In genomic region chr2:122643725-122644329, GRCh38 we compare ENCODE assay signal across 9 cellular contexts.
DNase-seq lines count a peak whose midpoint lies in the region; ATAC-seq and TF ChIP-seq lines count a peak whose summit lies in the region.
"Had no signal": no experiment of that assay in that cellular context is flagged by ENCODE, and none has a peak within 500 bp of the region (broad histone marks: within the 10 kb centered on the region; RNA-seq: fewer than 3 reads in every experiment).

No MANE protein-coding gene starts in this region.

- H3K27me3 Mint-ChIP-seq in nephron progenitor cell (ENCODE audit: low read depth, poor library complexity), result no peaks in the 10 kb centered on the region

- no peak overlapping the region for H3K4me2 ChIP-seq in hepatocyte

- no peak overlapping the region for H3K4me3 Mint-ChIP-seq in nephron progenitor cell

- no peaks in the 10 kb centered on the region for H3K27me3 ChIP-seq in hepatocyte

- no peaks in the 10 kb centered on the region for H3K9me3 Mint-ChIP-seq in nephron progenitor cell

- in situ Hi-C loops in Caki2 (cut with HindIII; ENCODE audit: low pct_unique_long_range_greater_than_20kb, low sequenced_read_pairs), result no loop called here

- DNase-seq in Caki2 (ENCODE audit: low read depth), result peak; percentile 92
- DNase-seq in NCI-H1417 (lab: John Stamatoyannopoulos, UW), result peak; percentile 78 to 99 (median 88)
- peak; percentile 28 for DNase-seq in SK-N-MC (ENCODE audit: low read depth, low spot score)
- DNase-seq in hepatocyte (ENCODE audit: low spot score), result peak; percentile 64
- no peak for DNase-seq in NCI-H2227 (lab: John Stamatoyannopoulos, UW; ENCODE audit: unreplicated experiment)
- no peak for DNase-seq in nephron progenitor cell
- no peak for DNase-seq in islet precursor cell
- DNase-seq: Calu3 had no signal

- 87% methylated on average over 1 of the region's 1 CpG for WGBS in hepatocyte (ENCODE audit: low lambda C conversion rate, missing lambda C conversion rate)

- no peak overlapping the region for H3K9ac ChIP-seq in SK-N-MC (ENCODE audit: insufficient read length)

- no peak for ATAC-seq in HG02970 (IDR thresholded peaks at IDR 0.05; ENCODE audit: low FRiP score, unreplicated experiment)

- TF ChIP-seq CTCF in hepatocyte (IDR thresholded peaks at IDR 0.05; ENCODE audit: poor library complexity), result no peak
- no peak for TF ChIP-seq CTCF in nephron progenitor cell (IDR thresholded peaks at IDR 0.05)

- no peaks in the 10 kb centered on the region for H3K4me1 ChIP-seq in hepatocyte (ENCODE audit: insufficient read depth)

- H3K4me1 Mint-ChIP-seq in nephron progenitor cell, result peaks cover 7% of the 10 kb centered on the region

- H2AFZ ChIP-seq in hepatocyte, result no peak overlapping the region

- H3K36me3 ChIP-seq in SK-N-MC (ENCODE audit: insufficient read depth, low read length) (no peaks in the 10 kb centered on the region), hepatocyte (replicated peaks; ENCODE audit: insufficient read depth, low read depth) (no peaks in the 10 kb centered on the region)

- no peak overlapping the region for H3K27ac ChIP-seq in SK-N-MC
- peak overlapping the region; percentile 24 for H3K27ac ChIP-seq in hepatocyte

- H3K27ac Mint-ChIP-seq in nephron progenitor cell, result no peak overlapping the region

- H3K79me2 ChIP-seq in hepatocyte, result no peaks in the 10 kb centered on the region

- H3K4me3 ChIP-seq in SK-N-MC (no peak overlapping the region), hepatocyte (no peak overlapping the region)

- H3K9me2 ChIP-seq in hepatocyte (replicated peaks; ENCODE audit: insufficient read depth), result no peaks in the 10 kb centered on the region

- H3K9me3 ChIP-seq in SK-N-MC (ENCODE audit: low read depth, low read length) (no peaks in the 10 kb centered on the region), hepatocyte (ENCODE audit: low read depth) (no peaks in the 10 kb centered on the region)

- H4K20me1 ChIP-seq in hepatocyte (ENCODE audit: insufficient read depth, poor library complexity, severe bottlenecking), result no peaks in the 10 kb centered on the region

- H3K36me3 Mint-ChIP-seq in nephron progenitor cell (ENCODE audit: low read depth), result no peaks in the 10 kb centered on the region

Comparison
In these comparisons a context has a peak if more than half of its experiments do, and no peak if none do; other contexts are left out.
1. DNase-seq: peak in Caki2 (single experiment), NCI-H1417 (3 of 3), SK-N-MC (single experiment) and hepatocyte (single experiment); none in NCI-H2227 (single experiment), nephron progenitor cell (single experiment) and islet precursor cell (single experiment).